10 cellular contexts compared by ENCODE assay signal in genomic region chr7:64793106-64793755, GRCh38. TPM values are rescaled to one million over a fixed set of nuclear protein-coding genes. Genes with fewer than 3 reads are reported as not detected.
DNase-seq lines count a peak whose midpoint lies in the region; ATAC-seq and TF ChIP-seq lines count a peak whose summit lies in the region.
"Had no signal": no experiment of that assay in that cellular context is flagged by ENCODE, and none has a peak within 500 bp of the region (broad histone marks: within the 10 kb centered on the region; RNA-seq: fewer than 3 reads in every experiment).

No MANE protein-coding gene starts in this region.

- no peaks in the 10 kb centered on the region for H3K9me3 Mint-ChIP-seq in CD4-positive, alpha-beta memory T cell
- H3K9me3 Mint-ChIP-seq in activated T-helper 17 cell treated with anti-CD3 and anti-CD28 coated beads, Interleukin-2, amount 50 U/mL, for 72 hours = no peaks in the 10 kb centered on the region
- H3K9me3 Mint-ChIP-seq in natural killer cell (no peaks in the 10 kb centered on the region), CD14-positive monocyte (peaks cover 2 to 29% (median 19%) of the 10 kb centered on the region in 7 donors)
- no peaks in the 10 kb centered on the region for H3K9me3 Mint-ChIP-seq in stimulated activated naive B cell treated with anti-CD40 and anti-IgM and Interleukin-4, amounts not matched to agents 10 μg/mL and 1 μg/mL and 100 μg/mL, for 72 hours

- TF ChIP-seq CTCF in HEK293 (tag by site-specific recombination; IDR thresholded peaks at IDR 0.05) (no peak), natural killer cell (IDR thresholded peaks at IDR 0.05) (no peak), CD14-positive monocyte (IDR thresholded peaks at IDR 0.05) (no peak)

- POLR2A ChIA-PET in CD4-positive, alpha-beta memory T cell (lab: Charles Lee; ENCODE audit: partially characterized antibody) = interaction anchor here (0.6 to 3.0 kb wide), 8 partner anchors 110 to 581 kb away, joined by 3 to 30 read pairs (median 10); partner anchors contain the start of genes ERV3-1, ZNF107, ZNF273 and ZNF680
- POLR2A ChIA-PET in HEK293 (lab: Yijun Ruan, JAX) = interaction anchor here (0.6 to 1.6 kb wide), 8 partner anchors 11 to 580 kb away, joined by 3 to 9 read pairs (median 4); partner anchors contain the start of genes ZNF107 and ZNF92

- H3K27ac Mint-ChIP-seq in CD4-positive, alpha-beta memory T cell = peak overlapping the region; percentile 57 to 99 (median 98)
- H3K27ac Mint-ChIP-seq in activated T-helper 17 cell treated with anti-CD3 and anti-CD28 coated beads, Interleukin-2, amount 50 U/mL, for 72 hours = no peak overlapping the region
- H3K27ac Mint-ChIP-seq in natural killer cell (peak overlapping the region; percentile 96 to 98), CD14-positive monocyte (peak overlapping the region in 1 of 7 donors; percentile 11)
- H3K27ac Mint-ChIP-seq in stimulated activated naive B cell treated with anti-CD40 and anti-IgM and Interleukin-4, amounts not matched to agents 10 μg/mL and 1 μg/mL and 100 μg/mL, for 72 hours = no peak overlapping the region

- H3K27me3 ChIP-seq in CD4-positive, alpha-beta memory T cell (ENCODE audit: insufficient read depth, low read length) = no peaks in the 10 kb centered on the region
- H3K27me3 ChIP-seq: pancreas had no signal

- no peaks in the 10 kb centered on the region for H3K9me3 ChIP-seq in CD4-positive, alpha-beta memory T cell (ENCODE audit: control insufficient read depth in 1 of 2, low read length in 2 of 2)
- H3K9me3 ChIP-seq in HEK293 (ENCODE audit: control insufficient read depth, insufficient read depth, low read depth, low read length) = no peaks in the 10 kb centered on the region
- H3K9me3 ChIP-seq: pancreas had no signal

- ATAC-seq in activated T-helper 17 cell treated with anti-CD3 and anti-CD28 coated beads, Interleukin-2, amount 50 U/mL, for 72 hours (replicated peaks) = no peak
- ATAC-seq in natural killer cell (no peak), HG03196 (IDR thresholded peaks at IDR 0.05; ENCODE audit: unreplicated experiment) (no peak)
- no peak for ATAC-seq in stimulated activated naive B cell treated with anti-CD40 and anti-IgM and Interleukin-4, amounts not matched to agents 10 μg/mL and 1 μg/mL and 100 μg/mL, for 72 hours (replicated peaks)

- H3K4me3 ChIP-seq in CD4-positive, alpha-beta memory T cell (ENCODE audit: low read length in 2 of 2) = no peak overlapping the region
- H3K4me3 ChIP-seq in HEK293 (ENCODE audit: low read depth, low read length) = no peak overlapping the region

- peak overlapping the region; percentile 43 to 98 (median 72) for H3K4me3 Mint-ChIP-seq in CD4-positive, alpha-beta memory T cell
- H3K4me3 Mint-ChIP-seq in activated T-helper 17 cell treated with anti-CD3 and anti-CD28 coated beads, Interleukin-2, amount 50 U/mL, for 72 hours = peak overlapping the region; percentile 96
- H3K4me3 Mint-ChIP-seq in natural killer cell (peak overlapping the region; percentile 61), CD14-positive monocyte (no peak overlapping the region)
- H3K4me3 Mint-ChIP-seq in stimulated activated naive B cell treated with anti-CD40 and anti-IgM and Interleukin-4, amounts not matched to agents 10 μg/mL and 1 μg/mL and 100 μg/mL, for 72 hours = peak overlapping the region in 1 of 2 donors; percentile 32

- CTCF ChIA-PET in CD4-positive, alpha-beta memory T cell (lab: Charles Lee; ENCODE audit: partially characterized antibody) = interaction anchor here (1.4 to 1.6 kb wide), 2 partner anchors 7 to 10 kb away, joined by 3 to 5 read pairs; no protein-coding TSS in a partner anchor
- CTCF ChIA-PET in HEK293 (lab: Yijun Ruan, JAX) = interaction anchor here (0.7 kb wide), 1 partner anchor 8 kb away, joined by 4 read pairs; no protein-coding TSS in a partner anchor

- peaks cover 6 to 20% of the 10 kb centered on the region in 2 donors for H3K36me3 Mint-ChIP-seq in CD4-positive, alpha-beta memory T cell
- peaks cover 25% of the 10 kb centered on the region for H3K36me3 Mint-ChIP-seq in activated T-helper 17 cell treated with anti-CD3 and anti-CD28 coated beads, Interleukin-2, amount 50 U/mL, for 72 hours (ENCODE audit: low read depth)
- H3K36me3 Mint-ChIP-seq in natural killer cell = no peaks in the 10 kb centered on the region
- peaks cover 7 to 16% of the 10 kb centered on the region in 2 donors for H3K36me3 Mint-ChIP-seq in CD14-positive monocyte
- peaks cover 4 to 14% of the 10 kb centered on the region in 2 donors for H3K36me3 Mint-ChIP-seq in stimulated activated naive B cell treated with anti-CD40 and anti-IgM and Interleukin-4, amounts not matched to agents 10 μg/mL and 1 μg/mL and 100 μg/mL, for 72 hours

- DNase-seq in CD4-positive, alpha-beta memory T cell = no peak
- DNase-seq in natural killer cell = no peak
- no peak for DNase-seq in CD1c-positive myeloid dendritic cell (ENCODE audit: extremely low spot score)
- DNase-seq in CD14-positive monocyte (ENCODE audit: low spot score) = no peak
- DNase-seq in stimulated activated naive B cell treated with anti-CD40 and anti-IgM and Interleukin-4, amounts not matched to agents 10 μg/mL and 1 μg/mL and 100 μg/mL, for 72 hours = no peak
- DNase-seq: HCEC 1CT, pancreas had no signal

- H3K4me1 ChIP-seq in CD4-positive, alpha-beta memory T cell (ENCODE audit: insufficient read depth, low read length) = peaks cover 27% of the 10 kb centered on the region
- no peaks in the 10 kb centered on the region for H3K4me1 ChIP-seq in HEK293 (ENCODE audit: control insufficient read depth, insufficient read depth, low read length)

- peaks cover 16 to 42% (median 26%) of the 10 kb centered on the region in 4 donors for H3K4me1 Mint-ChIP-seq in CD4-positive, alpha-beta memory T cell
- H3K4me1 Mint-ChIP-seq in activated T-helper 17 cell treated with anti-CD3 and anti-CD28 coated beads, Interleukin-2, amount 50 U/mL, for 72 hours = peaks cover 10% of the 10 kb centered on the region
- H3K4me1 Mint-ChIP-seq in natural killer cell = peaks cover 17 to 21% of the 10 kb centered on the region in 2 donors
- peaks cover 18% of the 10 kb centered on the region for H3K4me1 Mint-ChIP-seq in CD14-positive monocyte
- peaks cover 12 to 19% of the 10 kb centered on the region in 2 donors for H3K4me1 Mint-ChIP-seq in stimulated activated naive B cell treated with anti-CD40 and anti-IgM and Interleukin-4, amounts not matched to agents 10 μg/mL and 1 μg/mL and 100 μg/mL, for 72 hours

- intact Hi-C loops in CD4-positive, alpha-beta memory T cell (cut with micrococcal nuclease) = loop anchor here (5.0 to 10.0 kb wide), 4 partner anchors 212 to 1952 kb away; partner anchors contain the start of genes ERV3-1, RABGEF1 and ZNF680
- intact Hi-C loops in natural killer cell (cut with micrococcal nuclease) = loop anchor here (10.0 kb wide), 2 partner anchors 212 to 478 kb away; partner anchors contain the start of genes ERV3-1 and ZNF736
- intact Hi-C loops in CD14-positive monocyte (cut with micrococcal nuclease) = loop anchor here in 1 of 2 donors (10.0 kb wide), 2 partner anchors 478 to 582 kb away; partner anchors contain the start of genes ZNF736 and ZNF92

- H3K27ac ChIP-seq in CD4-positive, alpha-beta memory T cell (ENCODE audit: low read depth, low read length) = no peak overlapping the region
- H3K27ac ChIP-seq in HEK293 (ENCODE audit: extremely low read depth, low read depth, low read length) = no peak overlapping the region

- peaks cover 3% of the 10 kb centered on the region for H3K36me3 ChIP-seq in CD4-positive, alpha-beta memory T cell (ENCODE audit: insufficient read depth, low read length)
- H3K36me3 ChIP-seq in HEK293 (ENCODE audit: control insufficient read depth in 2 of 2, insufficient read depth in 1 of 2, low read length in 2 of 2) = peaks cover 4 to 9% of the 10 kb centered on the region in 2 experiments; a peak in 2 of 3 replicates
- H3K36me3 ChIP-seq: pancreas had no signal

- H3K27me3 Mint-ChIP-seq in CD4-positive, alpha-beta memory T cell = no peaks in the 10 kb centered on the region
- H3K27me3 Mint-ChIP-seq in activated T-helper 17 cell treated with anti-CD3 and anti-CD28 coated beads, Interleukin-2, amount 50 U/mL, for 72 hours = no peaks in the 10 kb centered on the region
- peaks cover 0 to 3% of the 10 kb centered on the region in 2 donors for H3K27me3 Mint-ChIP-seq in natural killer cell (ENCODE audit: low read depth in 2 of 2)
- H3K27me3 Mint-ChIP-seq in CD14-positive monocyte (ENCODE audit: low read depth in 3 of 3) = peaks cover 0 to 7% (median 4%) of the 10 kb centered on the region in 3 donors
- no peaks in the 10 kb centered on the region for H3K27me3 Mint-ChIP-seq in stimulated activated naive B cell treated with anti-CD40 and anti-IgM and Interleukin-4, amounts not matched to agents 10 μg/mL and 1 μg/mL and 100 μg/mL, for 72 hours

TF ChIP-seq in HEK293, 187 proteins besides CTCF, POLR2A, EP300 and RAD21:
- TF ChIP-seq ZNF658 (tag by site-specific recombination; IDR thresholded peaks at IDR 0.05) = no peak
- no peak for TF ChIP-seq HOXD13 (CRISPR knock-in tag; IDR thresholded peaks at IDR 0.05; ENCODE audit: borderline replicate concordance)
- TF ChIP-seq SCRT2 (tag by site-specific recombination; IDR thresholded peaks at IDR 0.05) = peak; percentile 46
- TF ChIP-seq OSR2 (tag by site-specific recombination; IDR thresholded peaks at IDR 0.05) = peak; percentile 53; the same call in 1 of the 2 replicates

RNA-seq across cellular contexts. Expression of gene ZNF138, which starts 1.0 kb away (rescaled TPM):
- 10 to 100 TPM; 12.1 to 14.3 TPM for total RNA-seq in CD4-positive, alpha-beta memory T cell
- polyA plus RNA-seq in CD4-positive, alpha-beta memory T cell = 10 to 100 TPM; 13.6 to 15.3 TPM
- 10 to 100 TPM; 11.4 to 12.0 TPM for total RNA-seq in activated T-helper 17 cell treated with anti-CD3 and anti-CD28 coated beads, Interleukin-2, amount 50 U/mL, for 72 hours
- 10 to 100 TPM in 1 of 3 donors, 1 to 10 TPM in 2; 6.0 to 11.4 (median 8.0) TPM for total RNA-seq in natural killer cell
- 1 to 10 TPM; 1.1 TPM for polyA plus RNA-seq in CD14-positive monocyte

Comparison
In these comparisons a context has a peak if more than half of its experiments do, and no peak if none do; other contexts are left out.
1. H3K27ac Mint-ChIP-seq: peak in CD4-positive, alpha-beta memory T cell (7 of 7) and natural killer cell (2 of 2); none in activated T-helper 17 cell treated with anti-CD3 and anti-CD28 coated beads, Interleukin-2, amount 50 U/mL, for 72 hours (single experiment) and stimulated activated naive B cell treated with anti-CD40 and anti-IgM and Interleukin-4, amounts not matched to agents 10 μg/mL and 1 μg/mL and 100 μg/mL, for 72 hours (single experiment).
2. H3K4me3 Mint-ChIP-seq: peak in CD4-positive, alpha-beta memory T cell (8 of 8), activated T-helper 17 cell treated with anti-CD3 and anti-CD28 coated beads, Interleukin-2, amount 50 U/mL, for 72 hours (single experiment) and natural killer cell (single experiment); none in CD14-positive monocyte (0 of 2).